8 cellular contexts compared by ENCODE assay signal in genomic region chr20:48769111-48769879, GRCh38. TPM values are rescaled to one million over a fixed set of nuclear protein-coding genes. Genes with fewer than 3 reads are reported as not detected.
DNase-seq lines count a peak whose midpoint lies in the region; ATAC-seq and TF ChIP-seq lines count a peak whose summit lies in the region.

No MANE protein-coding gene starts in this region.

- ATAC-seq in CD4-positive, CD25-positive, alpha-beta regulatory T cell (ENCODE audit: low read depth in 2 of 2): peak; percentile 85 to 90
- peak; percentile 84 to 90 for ATAC-seq in naive thymus-derived CD8-positive, alpha-beta T cell
- ATAC-seq in GM21367 (IDR thresholded peaks at IDR 0.05; ENCODE audit: unreplicated experiment): no peak
- no peak for ATAC-seq in HG03378 (IDR thresholded peaks at IDR 0.05; ENCODE audit: unreplicated experiment)

- POLR2A ChIA-PET in naive thymus-derived CD8-positive, alpha-beta T cell (lab: Charles Lee): interaction anchor here (0.6 to 2.0 kb wide), 6 partner anchors 8 to 136 kb away, joined by 3 to 9 read pairs (median 4); no protein-coding TSS in a partner anchor

- H3K27ac ChIP-seq in CD4-positive, CD25-positive, alpha-beta regulatory T cell (ENCODE audit: insufficient read depth, low read length, poor library complexity, severe bottlenecking): peak overlapping the region; percentile 83
- H3K27ac ChIP-seq in tibial nerve: no peak overlapping the region

- intact Hi-C loops in activated T-helper 2 cell treated with anti-CD3 and anti-CD28 coated beads, Interferon-gamma antibody, Interleukin-2, Interleukin-4, amounts not matched to agents 10 μg/mL and 5 μg/mL and 100 μg/mL, durations not matched to agents 14 hours and 24 hours and 36 hours (cut with micrococcal nuclease): loop anchor here (1.0 to 10.0 kb wide), 6 partner anchors 9 to 826 kb away; no protein-coding TSS in a partner anchor

- peak overlapping the region; percentile 94 to 99 (median 94) for H3K27ac Mint-ChIP-seq in CD4-positive, CD25-positive, alpha-beta regulatory T cell
- H3K27ac Mint-ChIP-seq in activated T-helper 2 cell treated with anti-CD3 and anti-CD28 coated beads, Interferon-gamma antibody, Interleukin-2, Interleukin-4, amounts not matched to agents 10 μg/mL and 5 μg/mL and 100 μg/mL, durations not matched to agents 14 hours and 24 hours and 36 hours: peak overlapping the region; percentile 82
- H3K27ac Mint-ChIP-seq in naive thymus-derived CD8-positive, alpha-beta T cell: peak overlapping the region; percentile 90 to 100 (median 96)

- peaks cover 0 to 1% (median 0%) of the 10 kb centered on the region in 7 donors for H3K9me3 Mint-ChIP-seq in CD4-positive, CD25-positive, alpha-beta regulatory T cell
- H3K9me3 Mint-ChIP-seq in activated T-helper 2 cell treated with anti-CD3 and anti-CD28 coated beads, Interferon-gamma antibody, Interleukin-2, Interleukin-4, amounts not matched to agents 10 μg/mL and 5 μg/mL and 100 μg/mL, durations not matched to agents 14 hours and 24 hours and 36 hours: no peaks in the 10 kb centered on the region
- H3K9me3 Mint-ChIP-seq in naive thymus-derived CD8-positive, alpha-beta T cell: peaks cover 0 to 8% (median 0%) of the 10 kb centered on the region in 9 donors

- H3K4me1 Mint-ChIP-seq in CD4-positive, CD25-positive, alpha-beta regulatory T cell: peaks cover 22 to 94% (median 62%) of the 10 kb centered on the region in 4 donors
- H3K4me1 Mint-ChIP-seq in activated T-helper 2 cell treated with anti-CD3 and anti-CD28 coated beads, Interferon-gamma antibody, Interleukin-2, Interleukin-4, amounts not matched to agents 10 μg/mL and 5 μg/mL and 100 μg/mL, durations not matched to agents 14 hours and 24 hours and 36 hours (ENCODE audit: low read depth): peaks cover 69% of the 10 kb centered on the region
- peaks cover 47 to 99% (median 89%) of the 10 kb centered on the region in 4 donors for H3K4me1 Mint-ChIP-seq in naive thymus-derived CD8-positive, alpha-beta T cell

- peaks cover 19% of the 10 kb centered on the region for H3K36me3 ChIP-seq in CD4-positive, CD25-positive, alpha-beta regulatory T cell (ENCODE audit: control insufficient read depth, insufficient read depth, low read length)
- no peaks in the 10 kb centered on the region for H3K36me3 ChIP-seq in tibial nerve

- H3K4me3 Mint-ChIP-seq in CD4-positive, CD25-positive, alpha-beta regulatory T cell: peak overlapping the region; percentile 72 to 79 (median 74)
- H3K4me3 Mint-ChIP-seq in activated T-helper 2 cell treated with anti-CD3 and anti-CD28 coated beads, Interferon-gamma antibody, Interleukin-2, Interleukin-4, amounts not matched to agents 10 μg/mL and 5 μg/mL and 100 μg/mL, durations not matched to agents 14 hours and 24 hours and 36 hours (ENCODE audit: low read depth): peak overlapping the region; percentile 43
- peak overlapping the region; percentile 0 to 85 (median 79) for H3K4me3 Mint-ChIP-seq in naive thymus-derived CD8-positive, alpha-beta T cell

- no peaks in the 10 kb centered on the region for H3K9me3 ChIP-seq in CD4-positive, CD25-positive, alpha-beta regulatory T cell (ENCODE audit: control insufficient read depth in 2 of 2, low read length in 2 of 2)
- peaks cover 0 to 2% (median 0%) of the 10 kb centered on the region in 4 donors for H3K9me3 ChIP-seq in tibial nerve

- H3K36me3 Mint-ChIP-seq in CD4-positive, CD25-positive, alpha-beta regulatory T cell: peaks cover 35% of the 10 kb centered on the region
- H3K36me3 Mint-ChIP-seq in activated T-helper 2 cell treated with anti-CD3 and anti-CD28 coated beads, Interferon-gamma antibody, Interleukin-2, Interleukin-4, amounts not matched to agents 10 μg/mL and 5 μg/mL and 100 μg/mL, durations not matched to agents 14 hours and 24 hours and 36 hours (ENCODE audit: low read depth): peaks cover 27% of the 10 kb centered on the region
- H3K36me3 Mint-ChIP-seq in naive thymus-derived CD8-positive, alpha-beta T cell: peaks cover 0 to 7% (median 6%) of the 10 kb centered on the region in 3 donors

- 41 to 43% methylated on average over 16 to 19 of the region's 19 CpGs for WGBS in tibial nerve, 2 donors

- no peak for TF ChIP-seq EP300 in tibial nerve (IDR thresholded peaks at IDR 0.05)

- TF ChIP-seq CTCF in tibial nerve (IDR thresholded peaks at IDR 0.05): no peak

- no peaks in the 10 kb centered on the region for H3K27me3 Mint-ChIP-seq in CD4-positive, CD25-positive, alpha-beta regulatory T cell
- H3K27me3 Mint-ChIP-seq in activated T-helper 2 cell treated with anti-CD3 and anti-CD28 coated beads, Interferon-gamma antibody, Interleukin-2, Interleukin-4, amounts not matched to agents 10 μg/mL and 5 μg/mL and 100 μg/mL, durations not matched to agents 14 hours and 24 hours and 36 hours (ENCODE audit: low read depth): no peaks in the 10 kb centered on the region
- H3K27me3 Mint-ChIP-seq in naive thymus-derived CD8-positive, alpha-beta T cell: no peaks in the 10 kb centered on the region

- H3K4me1 ChIP-seq in CD4-positive, CD25-positive, alpha-beta regulatory T cell (ENCODE audit: control insufficient read depth, insufficient read depth, low read length, poor library complexity, severe bottlenecking): peaks cover 75% of the 10 kb centered on the region
- H3K4me1 ChIP-seq in tibial nerve: peaks cover 0 to 42% (median 15%) of the 10 kb centered on the region in 4 donors

- H3K4me3 ChIP-seq in CD4-positive, CD25-positive, alpha-beta regulatory T cell (ENCODE audit: low read depth, low read length): peak overlapping the region; percentile 44
- no peak overlapping the region for H3K4me3 ChIP-seq in tibial nerve

- no peaks in the 10 kb centered on the region for H3K27me3 ChIP-seq in CD4-positive, CD25-positive, alpha-beta regulatory T cell (ENCODE audit: control insufficient read depth, insufficient read depth, low read length)
- no peaks in the 10 kb centered on the region for H3K27me3 ChIP-seq in tibial nerve

- peak; percentile 66 to 85 (median 79) for DNase-seq in CD4-positive, CD25-positive, alpha-beta regulatory T cell
- DNase-seq in NK-92 treated with Interleukin-12 subunit alpha and Interleukin-12 subunit beta, amount 100 ng/mL, for 24 hours (lab: John Stamatoyannopoulos, UW): peak; percentile 94
- peak; percentile 59 for DNase-seq in activated T-helper 2 cell treated with anti-CD3 and anti-CD28 coated beads, Interferon-gamma antibody, Interleukin-2, Interleukin-4, amounts not matched to agents 10 μg/mL and 5 μg/mL and 100 μg/mL, durations not matched to agents 14 hours and 24 hours and 36 hours (ENCODE audit: low spot score)
- peak; percentile 56 to 95 (median 86) for DNase-seq in naive thymus-derived CD8-positive, alpha-beta T cell
- no peak for DNase-seq in NCI-H2196 (lab: John Stamatoyannopoulos, UW; ENCODE audit: unreplicated experiment)
- no peak for DNase-seq in tibial nerve (ENCODE audit: low spot score in 2 of 2)

- TF ChIP-seq POLR2A in tibial nerve (IDR thresholded peaks at IDR 0.05): no peak

RNA-seq across cellular contexts. Expression of gene PREX1, which starts 58.5 kb away (rescaled TPM):
- 264 TPM for total RNA-seq in CD4-positive, CD25-positive, alpha-beta regulatory T cell
- 10 to 100 TPM; 40.8 to 58.5 (median 50.1) TPM for polyA plus RNA-seq in CD4-positive, CD25-positive, alpha-beta regulatory T cell
- total RNA-seq in activated T-helper 2 cell treated with anti-CD3 and anti-CD28 coated beads, Interferon-gamma antibody, Interleukin-2, Interleukin-4, amounts not matched to agents 10 μg/mL and 5 μg/mL and 100 μg/mL, durations not matched to agents 14 hours and 24 hours and 36 hours: 80.3 and 83.9 TPM in 2 replicates
- 100 to 1,000 TPM; 140 to 141 TPM for total RNA-seq in naive thymus-derived CD8-positive, alpha-beta T cell
- 10 to 100 TPM; 14.4 to 38.5 (median 20.9) TPM for polyA plus RNA-seq in naive thymus-derived CD8-positive, alpha-beta T cell
- 10 to 100 TPM; 30.1 to 50.7 (median 32.5) TPM for total RNA-seq in tibial nerve

Comparison
In these comparisons a context has a peak if more than half of its experiments do, and no peak if none do; other contexts are left out.
1. ATAC-seq: peak in CD4-positive, CD25-positive, alpha-beta regulatory T cell (2 of 2) and naive thymus-derived CD8-positive, alpha-beta T cell (2 of 2); none in GM21367 (single experiment) and HG03378 (single experiment).
2. DNase-seq: peak in CD4-positive, CD25-positive, alpha-beta regulatory T cell (3 of 3), NK-92 treated with Interleukin-12 subunit alpha and Interleukin-12 subunit beta, amount 100 ng/mL, for 24 hours (single experiment), activated T-helper 2 cell treated with anti-CD3 and anti-CD28 coated beads, Interferon-gamma antibody, Interleukin-2, Interleukin-4, amounts not matched to agents 10 μg/mL and 5 μg/mL and 100 μg/mL, durations not matched to agents 14 hours and 24 hours and 36 hours (single experiment) and naive thymus-derived CD8-positive, alpha-beta T cell (10 of 10); none in NCI-H2196 (single experiment) and tibial nerve (0 of 2).
3. Peak in every context shown above with its lines, with median percentiles within 50 percentile points of each other: H3K27ac Mint-ChIP-seq and H3K4me3 Mint-ChIP-seq.